ENCODE assay signal across 8 cellular contexts in genomic region chr19:52007805-52008557, GRCh38. TPM values are rescaled to one million over a fixed set of nuclear protein-coding genes. Genes with fewer than 3 reads are reported as not detected.
DNase-seq lines count a peak whose midpoint lies in the region; ATAC-seq and TF ChIP-seq lines count a peak whose summit lies in the region.

TSS of gene ZNF615 (minus strand) at chr19:52008211. CDS start at chr19:52003711, 4,500 bp downstream.

- intact Hi-C loops in Right ventricle myocardium inferior (cut with DNase I) = loop anchor here (1.0 to 2.0 kb wide), 2 partner anchors 21 to 40 kb away; partner anchors contain the start of genes ZNF432 and ZNF614
- intact Hi-C loops in testis (cut with DNase I; ENCODE audit: low total_unique reads) = no loop called here

- H3F3A ChIP-seq in GM23248 (ENCODE audit: insufficient read depth) (peaks cover 6% of the 10 kb centered on the region; the same call in 1 of the 2 replicates), MM.1S (ENCODE audit: insufficient read depth, low read length) (no peaks in the 10 kb centered on the region)

- H3K36me3 ChIP-seq in GM23248 (ENCODE audit: low read depth) = peaks cover 4% of the 10 kb centered on the region; the same call in 1 of the 2 replicates
- no peaks in the 10 kb centered on the region for H3K36me3 ChIP-seq in MM.1S (replicated peaks; ENCODE audit: insufficient read depth, low read length)
- no peaks in the 10 kb centered on the region for H3K36me3 ChIP-seq in testis (ENCODE audit: low read depth, missing control alignments)

- H3K27me3 ChIP-seq in GM23248 (replicated peaks; ENCODE audit: insufficient read depth) = no peaks in the 10 kb centered on the region
- no peaks in the 10 kb centered on the region for H3K27me3 ChIP-seq in MM.1S (replicated peaks; ENCODE audit: insufficient read depth, low read length)
- no peaks in the 10 kb centered on the region for H3K27me3 ChIP-seq in testis

- ATAC-seq in Right ventricle myocardium inferior = peak; percentile 99

- in situ Hi-C loops in GM23248 (cut with MboI) = no loop called here

- H3K36me3 Mint-ChIP-seq in osteocyte (ENCODE audit: unreplicated experiment) = peaks cover 41% of the 10 kb centered on the region

- H2AFZ ChIP-seq in GM23248 (peak within 1 kb of the TSS; percentile 100), MM.1S (ENCODE audit: low read length) (peak within 1 kb of the TSS; percentile 88)

- peaks cover 15% of the 10 kb centered on the region for H3K9me3 Mint-ChIP-seq in osteocyte (ENCODE audit: unreplicated experiment)

- H3K4me1 ChIP-seq in GM23248 (ENCODE audit: insufficient read depth) (peaks cover 4% of the 10 kb centered on the region; the same call in 1 of the 2 replicates), MM.1S (ENCODE audit: low read length) (no peaks in the 10 kb centered on the region), testis (no peaks in the 10 kb centered on the region)

- TF ChIP-seq POLR2A in testis (IDR thresholded peaks at IDR 0.05) = peak; percentile 29

- H3K27ac ChIP-seq in GM23248 = peak within 1 kb of the TSS; percentile 69
- no peak within 1 kb of the TSS for H3K27ac ChIP-seq in MM.1S (ENCODE audit: low read length)
- H3K27ac ChIP-seq in testis = peak within 1 kb of the TSS; percentile 88 to 94

- 0 to 1% methylated on average over 44 of the region's 44 CpGs for WGBS in GM23248 (ENCODE audit: low coverage in 1 of 2, low lambda C conversion rate in 2 of 2, missing lambda C conversion rate in 2 of 2), 2 experiments
- 1% methylated on average over 13 to 44 of the region's 44 CpGs for WGBS in testis, 2 donors

- H3K9me2 ChIP-seq in GM23248 (ENCODE audit: insufficient read depth) = no peaks in the 10 kb centered on the region
- H3K9me2 ChIP-seq in MM.1S (replicated peaks; ENCODE audit: insufficient read depth, low read length) = no peaks in the 10 kb centered on the region

- no peaks in the 10 kb centered on the region for H3K27me3 Mint-ChIP-seq in osteocyte (ENCODE audit: unreplicated experiment)

- no peaks in the 10 kb centered on the region for H4K20me1 ChIP-seq in GM23248 (ENCODE audit: insufficient read depth)
- H4K20me1 ChIP-seq in MM.1S (ENCODE audit: insufficient read depth, low read length) = no peaks in the 10 kb centered on the region

- H3K79me2 ChIP-seq in GM23248 (ENCODE audit: insufficient read depth) = peaks cover 49% of the 10 kb centered on the region
- no peaks in the 10 kb centered on the region for H3K79me2 ChIP-seq in MM.1S (ENCODE audit: low read length)

- H3K9me3 ChIP-seq in GM23248 (ENCODE audit: low read depth) (no peaks in the 10 kb centered on the region), MM.1S (replicated peaks; ENCODE audit: insufficient read depth, low read length) (no peaks in the 10 kb centered on the region), testis (no peaks in the 10 kb centered on the region)

- TF ChIP-seq CTCF in MM.1S (IDR thresholded peaks at IDR 0.05; ENCODE audit: low read length) = no peak
- TF ChIP-seq CTCF in osteocyte (IDR thresholded peaks at IDR 0.05) = no peak
- TF ChIP-seq CTCF in testis (IDR thresholded peaks at IDR 0.05) = no peak

- H3K27ac Mint-ChIP-seq in osteocyte (ENCODE audit: unreplicated experiment) = peak within 1 kb of the TSS; percentile 99

- H3K9ac ChIP-seq in GM23248 = peak within 1 kb of the TSS; percentile 86
- no peak within 1 kb of the TSS; the same call in 1 of the 2 replicates for H3K9ac ChIP-seq in MM.1S (ENCODE audit: low read length)

- H3K4me2 ChIP-seq in GM23248 (ENCODE audit: unreplicated experiment) (peak within 1 kb of the TSS; percentile 90), MM.1S (ENCODE audit: low read depth, low read length) (peak within 1 kb of the TSS; percentile 52; the same call in 1 of the 2 replicates)

- DNase-seq in Daoy (ENCODE audit: low read depth) = peak; percentile 92
- peak; percentile 96 for DNase-seq in GM23248
- DNase-seq in MM.1S = peak; percentile 83
- peak; percentile 14 for DNase-seq in SKM-1 (lab: John Stamatoyannopoulos, UW; ENCODE audit: unreplicated experiment)
- DNase-seq in activated naive CD8-positive, alpha-beta T cell treated with anti-CD3 and anti-CD28 coated beads, Interleukin-2, amount 50 U/mL, for 16 hours (ENCODE audit: low read depth, low spot score) = peak; percentile 61
- DNase-seq in Right ventricle myocardium inferior (ENCODE audit: missing footprints) = peak; percentile 96
- peak; percentile 95 for DNase-seq in osteocyte (ENCODE audit: extremely low spot score, unreplicated experiment)
- peak; percentile 96 for DNase-seq in testis

- H3K4me3 Mint-ChIP-seq in osteocyte (ENCODE audit: unreplicated experiment) = peak within 1 kb of the TSS; percentile 91

- H3K4me3 ChIP-seq in GM23248 = peak within 1 kb of the TSS; percentile 86
- H3K4me3 ChIP-seq in MM.1S (ENCODE audit: low read length) = peak within 1 kb of the TSS; percentile 66
- peak within 1 kb of the TSS; percentile 72 to 82 for H3K4me3 ChIP-seq in testis

- peaks cover 15% of the 10 kb centered on the region for H3K4me1 Mint-ChIP-seq in osteocyte (ENCODE audit: unreplicated experiment)

RNA-seq across cellular contexts. Expression of gene ZNF615, which starts in this region (rescaled TPM):
- 5.7 and 6.7 TPM in 2 replicates for total RNA-seq in Daoy (2014; rRNA removed; shearing (Covaris generic))
- 6.4 and 6.9 TPM in 2 replicates for total RNA-seq in GM23248 (2014; rRNA removed; shearing (Covaris generic))
- 4.6 and 5.0 TPM in 2 replicates for polyA plus RNA-seq in GM23248 (2016; fragmentation: Nextera tagmentation; extraction: Ambion mirVana)
- total RNA-seq in Right ventricle myocardium inferior = 11.9 TPM
- 11.7 and 13.1 TPM in 2 replicates for total RNA-seq in osteocyte
- 10 to 100 TPM in 1 of 2 donors, 1 to 10 TPM in 1; 8.8 to 10.3 TPM for total RNA-seq in testis
- polyA plus RNA-seq in testis (ENCODE audit: insufficient read depth, low read depth, low replicate concordance) = 4.7 TPM

Comparison
In these comparisons a context has a peak if more than half of its experiments do, and no peak if none do; other contexts are left out.
1. DNase-seq: peak in every context shown above with its lines; median percentile 96 in GM23248; 96 in Right ventricle myocardium inferior; 96 in testis; 95 in osteocyte; 92 in Daoy; 83 in MM.1S; 61 in activated naive CD8-positive, alpha-beta T cell treated with anti-CD3 and anti-CD28 coated beads, Interleukin-2, amount 50 U/mL, for 16 hours; 14 in SKM-1.